19 cellular contexts compared by ENCODE assay signal in genomic region chr12:70982991-70983390, GRCh38.
DNase-seq lines count a peak whose midpoint lies in the region; ATAC-seq and TF ChIP-seq lines count a peak whose summit lies in the region.
"Had no signal": no experiment of that assay in that cellular context is flagged by ENCODE, and none has a peak within 500 bp of the region (broad histone marks: within the 10 kb centered on the region; RNA-seq: fewer than 3 reads in every experiment).

No MANE protein-coding gene starts in this region.

- H3F3A ChIP-seq in SK-N-SH (replicated peaks; ENCODE audit: insufficient read depth): no peaks in the 10 kb centered on the region

- in situ Hi-C loops in ACHN (cut with HindIII; ENCODE audit: low pct_ligation_motif_present, low pct_unique_long_range_greater_than_20kb, low sequenced_read_pairs): no loop called here

- no peak for TF ChIP-seq RAD21 in SK-N-SH (IDR thresholded peaks at IDR 0.05; ENCODE audit: low read length)

- WGBS in SK-N-SH (ENCODE audit: low lambda C conversion rate): 43% methylated on average over 2 of the region's 2 CpGs

- DNase-seq in SK-N-SH (no peak), WTC11 (ENCODE audit: low spot score) (no peak), fibroblast of pulmonary artery (ENCODE audit: low read depth) (peak; percentile 45), renal cortical epithelial cell (ENCODE audit: low read depth) (peak; percentile 47), OCI-M1 (lab: John Stamatoyannopoulos, UW) (no peak), DMS114 treated with DMSO at 0.1 percent for 48 hours (lab: John Stamatoyannopoulos, UW; ENCODE audit: unreplicated experiment) (no peak), ACHN (no peak)
- DNase-seq: 8988T, amygdala, hypothalamus, KBM-7, NCI-H1092, NCI-H2081 treated with DMSO at 0.1 percent for 48 hours, NCI-H510A, spleen, uterus had no signal

- ATAC-seq in SK-N-SH treated with all-trans-retinoic acid at 6 μM for 48 hours: no peak
- ATAC-seq in WTC11: no peak

- TF ChIP-seq CTCF in SK-N-SH (IDR thresholded peaks at IDR 0.05) (no peak), WTC11 (IDR thresholded peaks at IDR 0.05) (no peak), fibroblast of pulmonary artery (IDR thresholded peaks at IDR 0.05; ENCODE audit: low read length, missing control alignments) (no peak)

- H3K4me2 ChIP-seq in SK-N-SH: no peak overlapping the region

- H3K4me3 ChIP-seq in SK-N-SH (ENCODE audit: low read depth in 2 of 2, low read length in 1 of 2) (no peak overlapping the region), fibroblast of pulmonary artery (replicated peaks; ENCODE audit: low read depth, low read length) (no peak overlapping the region)
- H3K4me3 ChIP-seq: spleen, uterus had no signal

- no peaks in the 10 kb centered on the region for H3K9me2 ChIP-seq in SK-N-SH

- H3K27me3 Mint-ChIP-seq in WTC11 (ENCODE audit: low read depth): no peaks in the 10 kb centered on the region
- H3K27me3 Mint-ChIP-seq: memory B cell had no signal

- CTCF ChIA-PET in SK-N-SH (lab: Yijun Ruan, JAX): interaction anchor here (1.0 to 1.4 kb wide), 2 partner anchors 13 to 30 kb away, joined by 3 read pairs; no protein-coding TSS in a partner anchor
- CTCF ChIA-PET in WTC11 (lab: Charles Lee): no interaction called here

- H3K4me1 ChIP-seq in SK-N-SH (ENCODE audit: control insufficient read depth in 1 of 2, insufficient read depth in 2 of 2, low read depth in 1 of 2, low read length in 1 of 2): peaks cover 0 to 20% of the 10 kb centered on the region in 2 experiments; a peak in 2 of 4 replicates
- H3K4me1 ChIP-seq: spleen, uterus had no signal

- no peaks in the 10 kb centered on the region for H3K36me3 Mint-ChIP-seq in WTC11
- H3K36me3 Mint-ChIP-seq: memory B cell had no signal

- H3K27me3 ChIP-seq in SK-N-SH (ENCODE audit: insufficient read depth): no peaks in the 10 kb centered on the region
- H3K27me3 ChIP-seq: spleen, uterus had no signal

- H3K4me3 Mint-ChIP-seq in WTC11: no peak overlapping the region
- H3K4me3 Mint-ChIP-seq: memory B cell had no signal

- no peak overlapping the region for H3K9ac ChIP-seq in SK-N-SH

- H3K9me3 ChIP-seq in SK-N-SH: no peaks in the 10 kb centered on the region
- H3K9me3 ChIP-seq: spleen, uterus had no signal

- TF ChIP-seq EP300 in SK-N-SH (IDR thresholded peaks at IDR 0.05; ENCODE audit: borderline replicate concordance in 1 of 2, low read depth in 1 of 2, low read length in 1 of 2): no peak

- H3K36me3 ChIP-seq in SK-N-SH (replicated peaks in 1 of 2; ENCODE audit: control insufficient read depth in 1 of 2, insufficient read depth in 2 of 2, low read length in 1 of 2): no peaks in the 10 kb centered on the region
- H3K36me3 ChIP-seq: spleen, uterus had no signal

- H3K27ac ChIP-seq in SK-N-SH (ENCODE audit: low read depth in 2 of 2, low read length in 1 of 2): peak overlapping the region in 1 of 2 experiments; percentile 22; a peak in 1 of 4 replicates
- H3K27ac ChIP-seq: C4-2B, spleen, uterus had no signal

- H4K20me1 ChIP-seq in SK-N-SH (ENCODE audit: insufficient read depth): no peaks in the 10 kb centered on the region

- H3K27ac Mint-ChIP-seq in WTC11: peak overlapping the region; percentile 84
- H3K27ac Mint-ChIP-seq: memory B cell had no signal

- POLR2A ChIA-PET in SK-N-SH (lab: Yijun Ruan, JAX): no interaction called here
- POLR2A ChIA-PET in WTC11 (lab: Charles Lee): no interaction called here

- no peaks in the 10 kb centered on the region for H3K79me2 ChIP-seq in SK-N-SH (ENCODE audit: insufficient read depth)

- H3K9me3 Mint-ChIP-seq in WTC11: no peaks in the 10 kb centered on the region
- H3K9me3 Mint-ChIP-seq: memory B cell had no signal

- H3K4me1 Mint-ChIP-seq in WTC11: peaks cover 26% of the 10 kb centered on the region
- H3K4me1 Mint-ChIP-seq: memory B cell had no signal

- H2AFZ ChIP-seq in SK-N-SH (ENCODE audit: low read depth): no peak overlapping the region

TF ChIP-seq in SK-N-SH treated with all-trans-retinoic acid at 6 μM for 48 hours, 23 proteins besides CTCF, POLR2A, EP300 and RAD21 (continues in another document):
- TF ChIP-seq ARNTL (CRISPR knock-in tag; IDR thresholded peaks at IDR 0.05; ENCODE audit: borderline replicate concordance, low read depth): no peak
- TF ChIP-seq POU6F1 (CRISPR knock-in tag; IDR thresholded peaks at IDR 0.05; ENCODE audit: borderline replicate concordance, low read depth): no peak
- no peak for TF ChIP-seq ZNF565 (CRISPR knock-in tag; conservative IDR thresholded peaks at IDR 0.05; ENCODE audit: low read depth)
- TF ChIP-seq ZC3H10 (CRISPR knock-in tag; IDR thresholded peaks at IDR 0.05): no peak
- TF ChIP-seq BACH2 (CRISPR knock-in tag; IDR thresholded peaks at IDR 0.05; ENCODE audit: borderline replicate concordance): no peak
- TF ChIP-seq TOX (CRISPR knock-in tag; IDR thresholded peaks at IDR 0.05; ENCODE audit: borderline replicate concordance): no peak

TF ChIP-seq in SK-N-SH, 30 proteins besides CTCF, POLR2A, EP300 and RAD21:
- TF ChIP-seq POLR2AphosphoS5 (IDR thresholded peaks at IDR 0.05; ENCODE audit: low read depth, low read length) (no peak), YY1 (IDR thresholded peaks at IDR 0.05; ENCODE audit: low read depth) (no peak), REST (IDR thresholded peaks at IDR 0.05; ENCODE audit: low read depth, low read length) (no peak), GATA2 (CRISPR knock-in tag; IDR thresholded peaks at IDR 0.05) (no peak), NRF1 (IDR thresholded peaks at IDR 0.05; ENCODE audit: low read depth, low read length) (no peak), FOXM1 (IDR thresholded peaks at IDR 0.05; ENCODE audit: low read depth) (no peak)
TF ChIP-seq in SK-N-SH: peak in this region for 0.

TF ChIP-seq in WTC11, 78 proteins besides CTCF, POLR2A, EP300 and RAD21:
- TF ChIP-seq ZBTB21 (CRISPR knock-in tag; IDR thresholded peaks at IDR 0.05; ENCODE audit: borderline replicate concordance) (no peak), SMAD4 (CRISPR knock-in tag; IDR thresholded peaks at IDR 0.05) (no peak), ZBTB43 (CRISPR knock-in tag; IDR thresholded peaks at IDR 0.05) (no peak), SMAD3 (CRISPR knock-in tag; IDR thresholded peaks at IDR 0.05; ENCODE audit: borderline replicate concordance) (no peak)

Comparison
In these comparisons a context has a peak if more than half of its experiments do, and no peak if none do; other contexts are left out.
1. DNase-seq: peak in fibroblast of pulmonary artery (single experiment) and renal cortical epithelial cell (single experiment); none in SK-N-SH (single experiment), WTC11 (single experiment), OCI-M1 (single experiment), DMS114 treated with DMSO at 0.1 percent for 48 hours (single experiment) and ACHN (single experiment).